17 cellular contexts compared by ENCODE assay signal in the genomic region with DNA sequence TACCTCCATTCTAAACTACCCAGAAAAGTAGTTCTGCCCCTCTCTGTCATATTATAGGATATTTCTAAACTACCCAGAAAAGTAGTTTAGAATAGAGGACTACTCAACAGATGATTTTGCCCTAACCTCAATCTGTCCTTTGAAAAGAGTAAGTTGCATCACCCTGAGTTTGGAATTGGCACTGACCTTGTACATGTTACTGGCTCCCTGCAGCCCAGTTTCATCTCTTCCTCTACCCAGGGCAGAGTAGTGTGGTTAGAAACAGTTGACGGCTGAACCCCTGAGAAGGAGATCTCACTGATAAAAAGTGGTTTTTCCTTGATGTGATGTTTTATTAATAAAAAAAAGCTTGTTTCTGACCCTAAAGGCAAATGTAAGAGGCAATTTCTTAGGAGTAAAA.
"Had no signal": no experiment of that assay in that cellular context is flagged by ENCODE, and none has a peak within 500 bp of the region (broad histone marks: within the 10 kb centered on the region; RNA-seq: fewer than 3 reads in every experiment).

No MANE protein-coding gene starts in this region.

- H3K36me3 Mint-ChIP-seq: activated naive CD4-positive, alpha-beta T cell treated with anti-CD3 and anti-CD28 coated beads, Interleukin-2, amount 10 ng/mL, durations not matched to agents 7 days and 5 days; immature natural killer cell had no signal

- H3K4me1 Mint-ChIP-seq: activated naive CD4-positive, alpha-beta T cell treated with anti-CD3 and anti-CD28 coated beads, Interleukin-2, amount 10 ng/mL, durations not matched to agents 7 days and 5 days; immature natural killer cell; neural crest cell had no signal

- ATAC-seq: left colon, pancreas had no signal

- H3K27ac ChIP-seq: cardiac muscle cell, pancreas, tibial artery had no signal

- H3K36me3 ChIP-seq: cardiac muscle cell, pancreas, tibial artery had no signal

- H3K4me3 Mint-ChIP-seq: activated naive CD4-positive, alpha-beta T cell treated with anti-CD3 and anti-CD28 coated beads, Interleukin-2, amount 10 ng/mL, durations not matched to agents 7 days and 5 days; immature natural killer cell; neural crest cell had no signal

- H3K9me3 Mint-ChIP-seq: activated naive CD4-positive, alpha-beta T cell treated with anti-CD3 and anti-CD28 coated beads, Interleukin-2, amount 10 ng/mL, durations not matched to agents 7 days and 5 days; activated T-helper 2 cell treated with anti-CD3 and anti-CD28 coated beads, Interferon-gamma antibody, Interleukin-2, Interleukin-4, amounts not matched to agents 10 μg/mL and 5 μg/mL and 100 μg/mL, durations not matched to agents 14 hours and 24 hours and 36 hours; immature natural killer cell had no signal

- H3K9me3 ChIP-seq: pancreas, tibial artery had no signal

- H3K4me3 ChIP-seq: cardiac muscle cell, pancreas, tibial artery had no signal

- H3K4me1 ChIP-seq: tibial artery had no signal

- H3K27me3 ChIP-seq: cardiac muscle cell, pancreas, tibial artery had no signal

- DNase-seq: activated CD4-positive, alpha-beta T cell treated with anti-CD3 and anti-CD28 coated beads for 1 hour; activated CD4-positive, alpha-beta T cell treated with anti-CD3 and anti-CD28 coated beads, Interleukin-2, amount 50 U/mL, for 4 hours; activated naive CD4-positive, alpha-beta T cell treated with anti-CD3 and anti-CD28 coated beads, Interleukin-2, amount 10 ng/mL, durations not matched to agents 7 days and 5 days; foreskin melanocyte; immature natural killer cell; left colon; midbrain; pancreas; stimulated activated CD4-positive, alpha-beta T cell treated with anti-CD3 and anti-CD28 coated beads, Interleukin-15, amount 100 ng/mL, for 24 hours; stimulated activated CD4-positive, alpha-beta T cell treated with anti-CD3 and anti-CD28 coated beads, Interleukin-4, amount 100 ng/mL, for 24 hours; stimulated activated naive CD4-positive, alpha-beta T cell; T-helper 1 cell; T1000; tibial artery had no signal

- H3K27ac Mint-ChIP-seq: activated naive CD4-positive, alpha-beta T cell treated with anti-CD3 and anti-CD28 coated beads, Interleukin-2, amount 10 ng/mL, durations not matched to agents 7 days and 5 days; activated T-helper 2 cell treated with anti-CD3 and anti-CD28 coated beads, Interferon-gamma antibody, Interleukin-2, Interleukin-4, amounts not matched to agents 10 μg/mL and 5 μg/mL and 100 μg/mL, durations not matched to agents 14 hours and 24 hours and 36 hours; immature natural killer cell had no signal
